In genomic region chr1:162373072-162373427, GRCh38 we compare ENCODE assay signal across 24 cellular contexts. TPM values are rescaled to one million over a fixed set of nuclear protein-coding genes. Genes with fewer than 3 reads are reported as not detected.
DNase-seq lines count a peak whose midpoint lies in the region; ATAC-seq and TF ChIP-seq lines count a peak whose summit lies in the region.
"Had no signal": no experiment of that assay in that cellular context is flagged by ENCODE, and none has a peak within 500 bp of the region (broad histone marks: within the 10 kb centered on the region; RNA-seq: fewer than 3 reads in every experiment).

No MANE protein-coding gene starts in this region.

- H3K27me3 Mint-ChIP-seq in activated CD4-positive, alpha-beta T cell treated with anti-CD3 and anti-CD28 coated beads, Interleukin-2, amount 10 ng/mL, durations not matched to agents 7 days and 5 days: no peaks in the 10 kb centered on the region

- H3K4ac ChIP-seq in mesenchymal stem cell (ENCODE audit: low read depth in 1 of 2, low read length in 2 of 2): no peak overlapping the region

- H3K4me1 ChIP-seq in Karpas-422 (ENCODE audit: low read length): peaks cover 52% of the 10 kb centered on the region
- peaks cover 25% of the 10 kb centered on the region for H3K4me1 ChIP-seq in mesenchymal stem cell (ENCODE audit: control insufficient read depth, insufficient read depth, low read depth, low read length)
- no peaks in the 10 kb centered on the region for H3K4me1 ChIP-seq in smooth muscle cell (ENCODE audit: low read depth)
- H3K4me1 ChIP-seq: HAP-1 had no signal

- H3K14ac ChIP-seq in mesenchymal stem cell (ENCODE audit: low read length in 2 of 2): no peak overlapping the region

- no peaks in the 10 kb centered on the region for H4K20me1 ChIP-seq in Karpas-422 (ENCODE audit: insufficient read depth, low read depth, low read length)
- no peaks in the 10 kb centered on the region for H4K20me1 ChIP-seq in smooth muscle cell (ENCODE audit: low read depth)

- H4K91ac ChIP-seq in mesenchymal stem cell (ENCODE audit: low read length): no peak overlapping the region

- H3K36me3 ChIP-seq in Karpas-422 (ENCODE audit: insufficient read depth, low read length) (no peaks in the 10 kb centered on the region), mesenchymal stem cell (ENCODE audit: control insufficient read depth in 1 of 2, insufficient read depth in 2 of 2, low read depth in 1 of 2, low read length in 2 of 2) (no peaks in the 10 kb centered on the region), smooth muscle cell (ENCODE audit: low read depth) (no peaks in the 10 kb centered on the region), brain microvascular endothelial cell (replicated peaks) (no peaks in the 10 kb centered on the region)
- H3K36me3 ChIP-seq: BE2C, HAP-1 had no signal

- H2BK5ac ChIP-seq in mesenchymal stem cell (ENCODE audit: low read depth, low read length, poor library complexity, severe bottlenecking): no peak overlapping the region

- H3K27ac Mint-ChIP-seq in activated CD4-positive, alpha-beta T cell treated with anti-CD3 and anti-CD28 coated beads, Interleukin-2, amount 10 ng/mL, durations not matched to agents 7 days and 5 days: no peak overlapping the region

- H2BK12ac ChIP-seq in mesenchymal stem cell (ENCODE audit: low read length in 2 of 2): no peak overlapping the region

- H3K79me1 ChIP-seq in mesenchymal stem cell (replicated peaks; ENCODE audit: low read length, poor library complexity, severe bottlenecking): no peaks in the 10 kb centered on the region

- H2AK5ac ChIP-seq in mesenchymal stem cell (ENCODE audit: low read length, severe bottlenecking): peak overlapping the region; percentile 46

- no peaks in the 10 kb centered on the region for H3K9me3 Mint-ChIP-seq in activated CD4-positive, alpha-beta T cell treated with anti-CD3 and anti-CD28 coated beads, Interleukin-2, amount 10 ng/mL, durations not matched to agents 7 days and 5 days

- H3K9ac ChIP-seq in Karpas-422 (ENCODE audit: low read length) (no peak overlapping the region), mesenchymal stem cell (ENCODE audit: low read length) (no peak overlapping the region), smooth muscle cell (ENCODE audit: low read depth) (peak overlapping the region; percentile 34)
- H3K9ac ChIP-seq: GM23248 had no signal

- no peak for DNase-seq in Karpas-422
- DNase-seq in RWPE1 (ENCODE audit: low spot score): no peak
- DNase-seq in mesenchymal stem cell: no peak
- no peak for DNase-seq in smooth muscle cell (lab: John Stamatoyannopoulos, UW; ENCODE audit: unreplicated experiment)
- no peak for DNase-seq in brain microvascular endothelial cell
- no peak for DNase-seq in activated CD4-positive, alpha-beta T cell treated with anti-CD3 and anti-CD28 coated beads, Interleukin-2, amount 10 ng/mL, durations not matched to agents 7 days and 5 days
- DNase-seq: COR-L47; DND-41; KBM-7; MV-4-11; NCI-H1105 treated with DMSO at 0.1 percent for 48 hours; NCI-H2029 treated with DMSO at 0.1 percent for 48 hours; NCI-H345; NCI-H524; NCI-H774; NK-92 treated with Interleukin-12 subunit alpha and Interleukin-12 subunit beta, amount 100 ng/mL, for 24 hours; Right ventricle myocardium superior had no signal

- no peak overlapping the region for H3K4me3 ChIP-seq in Karpas-422 (ENCODE audit: low read length)
- H3K4me3 ChIP-seq in mesenchymal stem cell (ENCODE audit: insufficient read depth in 1 of 2, low read depth in 1 of 2, low read length in 2 of 2): no peak overlapping the region
- H3K4me3 ChIP-seq in smooth muscle cell: no peak overlapping the region
- H3K4me3 ChIP-seq in brain microvascular endothelial cell (ENCODE audit: low read depth, low read length): no peak overlapping the region
- H3K4me3 ChIP-seq: GM12878, GM23248, HAP-1 had no signal

- no peak for ATAC-seq in GM18861 (IDR thresholded peaks at IDR 0.05; ENCODE audit: unreplicated experiment)

- no peaks in the 10 kb centered on the region for H3F3A ChIP-seq in smooth muscle cell (ENCODE audit: low read depth)

- H3K9me2 ChIP-seq in Karpas-422 (replicated peaks; ENCODE audit: insufficient read depth, low read length): no peaks in the 10 kb centered on the region

- in situ Hi-C loops in brain microvascular endothelial cell (cut with HindIII; ENCODE audit: low pct_ligation_motif_present, low sequenced_read_pairs): no loop called here

- H3K18ac ChIP-seq in mesenchymal stem cell (ENCODE audit: low read depth in 1 of 2, low read length in 2 of 2): no peak overlapping the region

- H3K4me1 Mint-ChIP-seq in activated CD4-positive, alpha-beta T cell treated with anti-CD3 and anti-CD28 coated beads, Interleukin-2, amount 10 ng/mL, durations not matched to agents 7 days and 5 days: no peaks in the 10 kb centered on the region

- H4K8ac ChIP-seq in mesenchymal stem cell (ENCODE audit: low read length): no peak overlapping the region

- H3K27me3 ChIP-seq in Karpas-422 (ENCODE audit: low read length): no peaks in the 10 kb centered on the region
- H3K27me3 ChIP-seq in mesenchymal stem cell (ENCODE audit: control insufficient read depth in 1 of 2, insufficient read depth in 1 of 2, low read length in 2 of 2): peaks cover 0 to 18% of the 10 kb centered on the region in 2 experiments
- no peaks in the 10 kb centered on the region for H3K27me3 ChIP-seq in smooth muscle cell (ENCODE audit: low read depth)
- H3K27me3 ChIP-seq in brain microvascular endothelial cell (replicated peaks): no peaks in the 10 kb centered on the region
- H3K27me3 ChIP-seq: BE2C had no signal

- CTCF ChIA-PET in RWPE1 (lab: Yijun Ruan, JAX): no interaction called here
- CTCF ChIA-PET in activated CD4-positive, alpha-beta T cell treated with anti-CD3 and anti-CD28 coated beads, Interleukin-2, amount 10 ng/mL, durations not matched to agents 7 days and 5 days (lab: Charles Lee): no interaction called here

- no peaks in the 10 kb centered on the region for H3K36me3 Mint-ChIP-seq in activated CD4-positive, alpha-beta T cell treated with anti-CD3 and anti-CD28 coated beads, Interleukin-2, amount 10 ng/mL, durations not matched to agents 7 days and 5 days (ENCODE audit: low read depth)

- POLR2A ChIA-PET in RWPE1 (lab: Yijun Ruan, JAX; ENCODE audit: low non-redundant PET): no interaction called here
- POLR2A ChIA-PET in activated CD4-positive, alpha-beta T cell treated with anti-CD3 and anti-CD28 coated beads, Interleukin-2, amount 10 ng/mL, durations not matched to agents 7 days and 5 days (lab: Charles Lee): no interaction called here

- TF ChIP-seq CTCF in RWPE1 (conservative IDR thresholded peaks at IDR 0.05; ENCODE audit: low read depth) (no peak), smooth muscle cell (IDR thresholded peaks at IDR 0.05; ENCODE audit: borderline replicate concordance, insufficient read depth, poor library complexity, severe bottlenecking) (no peak), brain microvascular endothelial cell (IDR thresholded peaks at IDR 0.05; ENCODE audit: low read depth, low read length, missing control alignments) (no peak)

- no peak overlapping the region for H3K4me3 Mint-ChIP-seq in activated CD4-positive, alpha-beta T cell treated with anti-CD3 and anti-CD28 coated beads, Interleukin-2, amount 10 ng/mL, durations not matched to agents 7 days and 5 days

- no peak overlapping the region for H2BK15ac ChIP-seq in mesenchymal stem cell (ENCODE audit: low read depth, poor library complexity, severe bottlenecking)

- no peak overlapping the region for H3K23ac ChIP-seq in mesenchymal stem cell (ENCODE audit: low read length in 2 of 2)

- H3K79me2 ChIP-seq in Karpas-422 (ENCODE audit: low read length) (no peaks in the 10 kb centered on the region), smooth muscle cell (ENCODE audit: low read depth) (no peaks in the 10 kb centered on the region)

- H3K9me3 ChIP-seq in Karpas-422 (ENCODE audit: low read length) (no peaks in the 10 kb centered on the region), mesenchymal stem cell (ENCODE audit: control insufficient read depth, low read length) (no peaks in the 10 kb centered on the region), smooth muscle cell (replicated peaks; ENCODE audit: low read depth) (no peaks in the 10 kb centered on the region)
- H3K9me3 ChIP-seq: BE2C, HAP-1 had no signal

- H2AFZ ChIP-seq in Karpas-422 (ENCODE audit: low read length) (no peak overlapping the region), mesenchymal stem cell (ENCODE audit: low read depth, low read length) (no peak overlapping the region), smooth muscle cell (ENCODE audit: low read depth) (no peak overlapping the region)
- H2AFZ ChIP-seq: GM23248 had no signal

- H3K4me2 ChIP-seq in Karpas-422 (ENCODE audit: low read depth, low read length, poor library complexity, severe bottlenecking): peak overlapping the region; percentile 51
- no peak overlapping the region for H3K4me2 ChIP-seq in mesenchymal stem cell (ENCODE audit: low read length, poor library complexity, severe bottlenecking)
- no peak overlapping the region for H3K4me2 ChIP-seq in smooth muscle cell

- WGBS in mesenchymal stem cell: 100% methylated on average over 1 of the region's 1 CpG
- WGBS in smooth muscle cell (ENCODE audit: low lambda C conversion rate): 96% methylated on average over 1 of the region's 1 CpG

- H2BK120ac ChIP-seq in mesenchymal stem cell (ENCODE audit: low read depth, low read length): no peak overlapping the region

- H3K27ac ChIP-seq in Karpas-422 (ENCODE audit: low read length) (no peak overlapping the region), RWPE1 (peak overlapping the region; percentile 75), mesenchymal stem cell (ENCODE audit: low read length, poor library complexity, severe bottlenecking) (no peak overlapping the region), smooth muscle cell (ENCODE audit: low read depth) (peak overlapping the region; percentile 55), brain microvascular endothelial cell (no peak overlapping the region)
- H3K27ac ChIP-seq: GM23248 had no signal

RNA-seq across cellular contexts. Expression of gene SPATA46, which starts 3.6 kb away (rescaled TPM):
- total RNA-seq in Karpas-422 (2014; rRNA removed; shearing (Covaris generic); ENCODE audit: low replicate concordance): not detected in 2 replicates
- not detected for polyA plus RNA-seq in mesenchymal stem cell (2013, experiment 1 of 2)
- polyA plus RNA-seq in mesenchymal stem cell (2013, experiment 2 of 2): not detected
- total RNA-seq in smooth muscle cell: not detected in 2 replicates
- not detected in 2 replicates for polyA plus RNA-seq in smooth muscle cell
- not detected for total RNA-seq in activated CD4-positive, alpha-beta T cell treated with anti-CD3 and anti-CD28 coated beads, Interleukin-2, amount 10 ng/mL, durations not matched to agents 7 days and 5 days
- total RNA-seq: A673, GM12878, GM23248, Right ventricle myocardium superior had no signal
- polyA plus RNA-seq: GM12878, GM23248 had no signal

RNA-seq across cellular contexts. Expression of gene C1orf226, which starts 8.5 kb away (rescaled TPM):
- not detected in 2 replicates for total RNA-seq in Karpas-422 (2014; rRNA removed; shearing (Covaris generic); ENCODE audit: low replicate concordance)
- polyA plus RNA-seq in mesenchymal stem cell (2013, experiment 1 of 2): 0.86 TPM
- 0.66 TPM for polyA plus RNA-seq in mesenchymal stem cell (2013, experiment 2 of 2)
- 0.18 and 1.2 TPM in 2 replicates for total RNA-seq in smooth muscle cell
- 0.25 and 0.39 TPM in 2 replicates for polyA plus RNA-seq in smooth muscle cell
- not detected for total RNA-seq in activated CD4-positive, alpha-beta T cell treated with anti-CD3 and anti-CD28 coated beads, Interleukin-2, amount 10 ng/mL, durations not matched to agents 7 days and 5 days
- total RNA-seq: GM12878 had no signal
- polyA plus RNA-seq: GM12878 had no signal

RNA-seq across cellular contexts. Expression of gene SH2D1B, which starts 38.9 kb away (rescaled TPM):
- not detected in 2 replicates for total RNA-seq in Karpas-422 (2014; rRNA removed; shearing (Covaris generic); ENCODE audit: low replicate concordance)
- not detected for polyA plus RNA-seq in mesenchymal stem cell (2013, experiment 1 of 2)
- polyA plus RNA-seq in mesenchymal stem cell (2013, experiment 2 of 2): not detected
- total RNA-seq in smooth muscle cell: not detected in 2 replicates
- polyA plus RNA-seq in smooth muscle cell: not detected in 2 replicates
- not detected for total RNA-seq in activated CD4-positive, alpha-beta T cell treated with anti-CD3 and anti-CD28 coated beads, Interleukin-2, amount 10 ng/mL, durations not matched to agents 7 days and 5 days
- total RNA-seq: GM12878, GM23248, SK-MEL-5 had no signal
- polyA plus RNA-seq: GM23248 had no signal

Comparison
In these comparisons a context has a peak if more than half of its experiments do, and no peak if none do; other contexts are left out.
1. H3K27ac ChIP-seq: peak in RWPE1 (single experiment) and smooth muscle cell (single experiment); none in Karpas-422 (single experiment), mesenchymal stem cell (single experiment) and brain microvascular endothelial cell (single experiment).